Comparison of ENCODE assay signal across 8 cellular contexts in genomic region chr6:3227363-3228045, GRCh38. TPM values are rescaled to one million over a fixed set of nuclear protein-coding genes. Genes with fewer than 3 reads are reported as not detected.
DNase-seq lines count a peak whose midpoint lies in the region; ATAC-seq and TF ChIP-seq lines count a peak whose summit lies in the region.

Gene TUBB2B, minus strand, starts transcription at chr6:3227653. Its CDS starts 110 bp downstream, at chr6:3227543.

- peak within 1 kb of the TSS; percentile 57 for H3K4me3 ChIP-seq in smooth muscle cell

- peaks cover 13% of the 10 kb centered on the region for H3F3A ChIP-seq in smooth muscle cell (ENCODE audit: low read depth)

- no peaks in the 10 kb centered on the region for H3K79me2 ChIP-seq in smooth muscle cell (ENCODE audit: low read depth)

- DNase-seq in Right ventricle myocardium inferior (ENCODE audit: missing footprints) (no peak), cardiac septum (ENCODE audit: low spot score) (no peak), NCI-H2196 (lab: John Stamatoyannopoulos, UW; ENCODE audit: unreplicated experiment) (peak; percentile 90), astrocyte of the hippocampus (ENCODE audit: low read depth, low spot score) (peak; percentile 96), iPS-NIHi7 (ENCODE audit: extremely low spot score) (peak; percentile 94), smooth muscle cell (lab: John Stamatoyannopoulos, UW; ENCODE audit: unreplicated experiment) (no peak), Kasumi-1 (lab: John Stamatoyannopoulos, UW) (no peak)

- H3K4me1 ChIP-seq in smooth muscle cell (ENCODE audit: low read depth), result peaks cover 29% of the 10 kb centered on the region

- H3K36me3 ChIP-seq in smooth muscle cell (ENCODE audit: low read depth), result no peaks in the 10 kb centered on the region

- H2AFZ ChIP-seq in smooth muscle cell (ENCODE audit: low read depth), result peak within 1 kb of the TSS; percentile 8

- intact Hi-C loops in Right ventricle myocardium inferior (cut with DNase I) (no loop called here), cardiac septum (cut with DNase I) (no loop called here)

- WGBS in smooth muscle cell (ENCODE audit: low lambda C conversion rate), result 1% methylated on average over 38 of the region's 66 CpGs

- H3K27me3 ChIP-seq in smooth muscle cell (ENCODE audit: low read depth), result peaks cover 41% of the 10 kb centered on the region

- no peak within 1 kb of the TSS for H3K27ac ChIP-seq in smooth muscle cell (ENCODE audit: low read depth)

- ATAC-seq in Right ventricle myocardium inferior (peak; percentile 47), GM19455 (IDR thresholded peaks at IDR 0.05; ENCODE audit: unreplicated experiment) (no peak)

- peak within 1 kb of the TSS; percentile 84 for H3K4me2 ChIP-seq in smooth muscle cell

- H4K20me1 ChIP-seq in smooth muscle cell (ENCODE audit: low read depth), result peaks cover 5% of the 10 kb centered on the region

- TF ChIP-seq CTCF in smooth muscle cell (IDR thresholded peaks at IDR 0.05; ENCODE audit: borderline replicate concordance, insufficient read depth, poor library complexity, severe bottlenecking), result no peak

- H3K9ac ChIP-seq in smooth muscle cell (ENCODE audit: low read depth), result peak within 1 kb of the TSS; percentile 27

- H3K9me3 ChIP-seq in smooth muscle cell (replicated peaks; ENCODE audit: low read depth), result no peaks in the 10 kb centered on the region

RNA-seq across cellular contexts. Expression of gene TUBB2B, which starts in this region (rescaled TPM):
- total RNA-seq in Right ventricle myocardium inferior, result 0.97 TPM
- total RNA-seq in cardiac septum, result 1.2 TPM
- total RNA-seq in smooth muscle cell, result 55.7 and 62.1 TPM in 2 replicates
- 22.7 and 52.2 TPM in 2 replicates for polyA plus RNA-seq in smooth muscle cell

Comparison
In these comparisons a context has a peak if more than half of its experiments do, and no peak if none do; other contexts are left out.
1. RNA of gene TUBB2B (total RNA-seq): 55.7 to 62.1 TPM in smooth muscle cell; 1.2 TPM in cardiac septum (single experiment) and 0.97 TPM in Right ventricle myocardium inferior (single experiment); every median in the first group is over 10 times any median in the second.
2. Peak in ATAC-seq in Right ventricle myocardium inferior; RNA of the gene not detected or under 1 TPM.
3. DNase-seq: peak in NCI-H2196 (single experiment), astrocyte of the hippocampus (single experiment) and iPS-NIHi7 (single experiment); none in Right ventricle myocardium inferior (single experiment), cardiac septum (single experiment), smooth muscle cell (single experiment) and Kasumi-1 (0 of 2).